1 cellular context compared by ENCODE assay signal in the genomic region with DNA sequence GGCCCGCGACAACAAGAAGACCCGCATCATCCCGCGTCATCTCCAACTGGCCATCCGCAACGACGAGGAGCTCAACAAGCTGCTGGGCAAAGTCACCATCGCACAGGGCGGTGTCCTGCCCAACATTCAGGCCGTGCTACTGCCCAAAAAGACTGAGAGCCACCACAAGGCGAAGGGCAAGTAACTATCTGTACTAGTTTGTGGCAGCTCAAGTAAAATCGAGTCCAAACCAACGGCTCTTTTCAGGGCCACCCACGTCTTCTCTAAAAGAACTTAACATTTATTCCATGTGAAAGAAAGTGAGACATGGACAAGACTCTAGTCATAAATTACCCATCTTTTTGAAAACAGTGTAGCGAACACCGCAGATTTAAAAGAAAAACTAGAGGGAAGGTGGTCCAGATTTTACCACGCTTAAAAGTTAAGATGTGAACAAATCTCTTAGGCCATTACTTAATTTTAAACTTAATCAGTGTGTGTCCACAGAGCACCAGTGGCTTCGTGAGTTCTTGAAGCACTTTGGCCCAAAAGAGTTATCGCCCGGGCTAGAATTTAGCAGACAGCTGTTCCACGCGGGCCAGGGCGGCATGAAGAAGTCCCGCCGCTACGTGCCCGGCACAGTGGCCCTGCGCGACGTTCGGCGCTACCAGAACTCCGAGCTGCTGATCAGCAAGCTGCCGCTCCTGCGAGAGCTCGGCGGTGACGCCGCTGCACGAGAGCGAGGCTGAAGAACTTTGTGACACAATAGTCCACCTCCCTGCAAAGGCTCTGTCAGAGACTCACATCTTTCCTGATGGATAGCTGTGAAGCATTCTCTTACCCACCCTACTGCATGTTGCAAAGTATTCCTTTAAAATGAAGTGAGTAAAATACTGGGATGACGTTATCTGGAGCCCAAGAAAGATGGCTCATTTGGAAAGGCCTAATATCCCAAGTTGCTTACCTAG.
TF ChIP-seq lines count a peak whose summit lies in the region.

No MANE protein-coding gene starts in this region.

TF ChIP-seq in HEK293, 187 proteins besides CTCF, POLR2A, EP300 and RAD21 (continued from another document and continues in another):
- TF ChIP-seq, protein P1, sequence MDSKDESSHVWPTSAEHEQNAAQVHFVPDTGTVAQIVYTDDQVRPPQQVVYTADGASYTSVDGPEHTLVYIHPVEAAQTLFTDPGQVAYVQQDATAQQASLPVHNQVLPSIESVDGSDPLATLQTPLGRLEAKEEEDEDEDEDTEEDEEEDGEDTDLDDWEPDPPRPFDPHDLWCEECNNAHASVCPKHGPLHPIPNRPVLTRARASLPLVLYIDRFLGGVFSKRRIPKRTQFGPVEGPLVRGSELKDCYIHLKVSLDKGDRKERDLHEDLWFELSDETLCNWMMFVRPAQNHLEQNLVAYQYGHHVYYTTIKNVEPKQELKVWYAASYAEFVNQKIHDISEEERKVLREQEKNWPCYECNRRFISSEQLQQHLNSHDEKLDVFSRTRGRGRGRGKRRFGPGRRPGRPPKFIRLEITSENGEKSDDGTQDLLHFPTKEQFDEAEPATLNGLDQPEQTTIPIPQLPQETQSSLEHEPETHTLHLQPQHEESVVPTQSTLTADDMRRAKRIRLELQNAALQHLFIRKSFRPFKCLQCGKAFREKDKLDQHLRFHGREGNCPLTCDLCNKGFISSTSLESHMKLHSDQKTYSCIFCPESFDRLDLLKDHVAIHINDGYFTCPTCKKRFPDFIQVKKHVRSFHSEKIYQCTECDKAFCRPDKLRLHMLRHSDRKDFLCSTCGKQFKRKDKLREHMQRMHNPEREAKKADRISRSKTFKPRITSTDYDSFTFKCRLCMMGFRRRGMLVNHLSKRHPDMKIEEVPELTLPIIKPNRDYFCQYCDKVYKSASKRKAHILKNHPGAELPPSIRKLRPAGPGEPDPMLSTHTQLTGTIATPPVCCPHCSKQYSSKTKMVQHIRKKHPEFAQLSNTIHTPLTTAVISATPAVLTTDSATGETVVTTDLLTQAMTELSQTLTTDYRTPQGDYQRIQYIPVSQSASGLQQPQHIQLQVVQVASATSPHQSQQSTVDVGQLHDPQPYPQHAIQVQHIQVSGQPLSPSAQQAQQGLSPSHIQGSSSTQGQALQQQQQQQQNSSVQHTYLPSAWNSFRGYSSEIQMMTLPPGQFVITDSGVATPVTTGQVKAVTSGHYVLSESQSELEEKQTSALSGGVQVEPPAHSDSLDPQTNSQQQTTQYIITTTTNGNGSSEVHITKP (tag by site-specific recombination; IDR thresholded peaks at IDR 0.05): no peak
- TF ChIP-seq GFI1B (tag by site-specific recombination; IDR thresholded peaks at IDR 0.05) (no peak), REST (tag by site-specific recombination; IDR thresholded peaks at IDR 0.05) (peak; percentile 1; the same call in 1 of the 2 replicates), ZSCAN30 (tag by site-specific recombination; IDR thresholded peaks at IDR 0.05) (no peak), ZNF629 (tag by site-specific recombination; IDR thresholded peaks at IDR 0.05) (peak; percentile 13; the same call in 1 of the 2 replicates), ZNF561 (tag by site-specific recombination; IDR thresholded peaks at IDR 0.05; ENCODE audit: borderline replicate concordance) (0 out of 2 replicates have a peak, but pooled peaks have one; percentile 10), EGR2 (tag by site-specific recombination; IDR thresholded peaks at IDR 0.05; ENCODE audit: low read depth) (no peak), KLF1 (tag by site-specific recombination; IDR thresholded peaks at IDR 0.05) (no peak), ZNF610 (tag by site-specific recombination; IDR thresholded peaks at IDR 0.05; ENCODE audit: borderline replicate concordance) (peak; percentile 70), ZIC2 (tag by site-specific recombination; IDR thresholded peaks at IDR 0.05) (no peak), HOXA7 (CRISPR knock-in tag; IDR thresholded peaks at IDR 0.05; ENCODE audit: borderline replicate concordance) (no peak), ZXDB (tag by site-specific recombination; IDR thresholded peaks at IDR 0.05) (0 out of 2 replicates have a peak, but pooled peaks have one; percentile 5), ZNF280D (tag by site-specific recombination; IDR thresholded peaks at IDR 0.05) (no peak), IKZF3 (tag by site-specific recombination; IDR thresholded peaks at IDR 0.05) (peak; percentile 40; the same call in 1 of the 2 replicates), ZNF2 (tag by site-specific recombination; IDR thresholded peaks at IDR 0.05) (peak; percentile 48; the same call in 1 of the 2 replicates), MEIS1 (CRISPR knock-in tag; IDR thresholded peaks at IDR 0.05; ENCODE audit: borderline replicate concordance) (no peak), ZNF174 (tag by site-specific recombination; IDR thresholded peaks at IDR 0.05) (no peak), ZNF791 (tag by site-specific recombination; IDR thresholded peaks at IDR 0.05) (no peak), ZBTB17 (tag by site-specific recombination; IDR thresholded peaks at IDR 0.05) (peak; percentile 94), ZNF600 (tag by site-specific recombination; IDR thresholded peaks at IDR 0.05) (peak; percentile 30; the same call in 1 of the 2 replicates), ZNF623 (tag by site-specific recombination; IDR thresholded peaks at IDR 0.05) (no peak), ZNF248 (tag by site-specific recombination; IDR thresholded peaks at IDR 0.05) (no peak), YY1 (tag by site-specific recombination; IDR thresholded peaks at IDR 0.05) (no peak), ZNF292 (tag by site-specific recombination; IDR thresholded peaks at IDR 0.05; ENCODE audit: borderline replicate concordance, low read depth) (no peak), TRIM28 (IDR thresholded peaks at IDR 0.05; ENCODE audit: borderline replicate concordance, low read length) (no peak), ZNF785 (tag by site-specific recombination; IDR thresholded peaks at IDR 0.05) (no peak), ZNF423 (tag by site-specific recombination; IDR thresholded peaks at IDR 0.05) (no peak), SP3 (tag by site-specific recombination; IDR thresholded peaks at IDR 0.05) (no peak), ZNF16 (tag by site-specific recombination; IDR thresholded peaks at IDR 0.05; ENCODE audit: low read depth) (no peak), ZNF747 (tag by site-specific recombination; IDR thresholded peaks at IDR 0.05) (no peak), ZBTB8A (tag by site-specific recombination; IDR thresholded peaks at IDR 0.05) (no peak), ZNF555 (tag by site-specific recombination; conservative IDR thresholded peaks at IDR 0.05) (no peak), ZNF169 (tag by site-specific recombination; IDR thresholded peaks at IDR 0.05) (no peak), ZNF473 (tag by site-specific recombination; IDR thresholded peaks at IDR 0.05) (no peak), ZNF664 (tag by site-specific recombination; IDR thresholded peaks at IDR 0.05) (no peak), ZBTB20 (tag by site-specific recombination; IDR thresholded peaks at IDR 0.05) (peak; percentile 33; the same call in 1 of the 2 replicates), BCL11A (tag by site-specific recombination; IDR thresholded peaks at IDR 0.05; ENCODE audit: low read depth) (no peak), ZSCAN4 (tag by site-specific recombination; IDR thresholded peaks at IDR 0.05) (peak; percentile 6; the same call in 1 of the 2 replicates), SALL2 (tag by site-specific recombination; IDR thresholded peaks at IDR 0.05; ENCODE audit: borderline replicate concordance) (no peak), ZNF175 (tag by site-specific recombination; IDR thresholded peaks at IDR 0.05) (no peak), ZNF138 (tag by site-specific recombination; IDR thresholded peaks at IDR 0.05; ENCODE audit: borderline replicate concordance) (no peak)
- TF ChIP-seq, protein P2, sequence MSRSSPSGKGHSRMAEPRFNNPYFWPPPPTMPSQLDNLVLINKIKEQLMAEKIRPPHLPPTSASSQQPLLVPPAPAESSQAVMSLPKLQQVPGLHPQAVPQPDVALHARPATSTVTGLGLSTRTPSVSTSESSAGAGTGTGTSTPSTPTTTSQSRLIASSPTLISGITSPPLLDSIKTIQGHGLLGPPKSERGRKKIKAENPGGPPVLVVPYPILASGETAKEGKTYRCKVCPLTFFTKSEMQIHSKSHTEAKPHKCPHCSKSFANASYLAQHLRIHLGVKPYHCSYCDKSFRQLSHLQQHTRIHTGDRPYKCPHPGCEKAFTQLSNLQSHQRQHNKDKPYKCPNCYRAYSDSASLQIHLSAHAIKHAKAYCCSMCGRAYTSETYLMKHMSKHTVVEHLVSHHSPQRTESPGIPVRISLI (tag by site-specific recombination; IDR thresholded peaks at IDR 0.05): 0 out of 2 replicates have a peak, but pooled peaks have one; percentile 4
- TF ChIP-seq, protein P3, sequence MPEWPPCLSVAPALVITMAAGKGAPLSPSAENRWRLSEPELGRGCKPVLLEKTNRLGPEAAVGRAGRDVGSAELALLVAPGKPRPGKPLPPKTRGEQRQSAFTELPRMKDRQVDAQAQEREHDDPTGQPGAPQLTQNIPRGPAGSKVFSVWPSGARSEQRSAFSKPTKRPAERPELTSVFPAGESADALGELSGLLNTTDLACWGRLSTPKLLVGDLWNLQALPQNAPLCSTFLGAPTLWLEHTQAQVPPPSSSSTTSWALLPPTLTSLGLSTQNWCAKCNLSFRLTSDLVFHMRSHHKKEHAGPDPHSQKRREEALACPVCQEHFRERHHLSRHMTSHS (tag by site-specific recombination; IDR thresholded peaks at IDR 0.05): no peak
- TF ChIP-seq, protein P4, sequence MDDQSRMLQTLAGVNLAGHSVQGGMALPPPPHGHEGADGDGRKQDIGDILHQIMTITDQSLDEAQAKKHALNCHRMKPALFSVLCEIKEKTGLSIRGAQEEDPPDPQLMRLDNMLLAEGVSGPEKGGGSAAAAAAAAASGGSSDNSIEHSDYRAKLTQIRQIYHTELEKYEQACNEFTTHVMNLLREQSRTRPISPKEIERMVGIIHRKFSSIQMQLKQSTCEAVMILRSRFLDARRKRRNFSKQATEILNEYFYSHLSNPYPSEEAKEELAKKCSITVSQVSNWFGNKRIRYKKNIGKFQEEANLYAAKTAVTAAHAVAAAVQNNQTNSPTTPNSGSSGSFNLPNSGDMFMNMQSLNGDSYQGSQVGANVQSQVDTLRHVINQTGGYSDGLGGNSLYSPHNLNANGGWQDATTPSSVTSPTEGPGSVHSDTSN (CRISPR knock-in tag; IDR thresholded peaks at IDR 0.05): no peak
- TF ChIP-seq, protein P5, sequence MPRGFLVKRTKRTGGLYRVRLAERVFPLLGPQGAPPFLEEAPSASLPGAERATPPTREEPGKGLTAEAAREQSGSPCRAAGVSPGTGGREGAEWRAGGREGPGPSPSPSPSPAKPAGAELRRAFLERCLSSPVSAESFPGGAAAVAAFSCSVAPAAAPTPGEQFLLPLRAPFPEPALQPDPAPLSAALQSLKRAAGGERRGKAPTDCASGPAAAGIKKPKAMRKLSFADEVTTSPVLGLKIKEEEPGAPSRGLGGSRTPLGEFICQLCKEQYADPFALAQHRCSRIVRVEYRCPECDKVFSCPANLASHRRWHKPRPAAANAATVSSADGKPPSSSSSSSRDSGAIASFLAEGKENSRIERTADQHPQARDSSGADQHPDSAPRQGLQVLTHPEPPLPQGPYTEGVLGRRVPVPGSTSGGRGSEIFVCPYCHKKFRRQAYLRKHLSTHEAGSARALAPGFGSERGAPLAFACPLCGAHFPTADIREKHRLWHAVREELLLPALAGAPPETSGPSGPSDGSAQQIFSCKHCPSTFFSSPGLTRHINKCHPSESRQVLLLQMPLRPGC (tag by site-specific recombination; IDR thresholded peaks at IDR 0.05): no peak
